ENCODE assay signal across 12 cellular contexts in genomic region chr1:46188295-46189030, GRCh38. TPM values are rescaled to one million over a fixed set of nuclear protein-coding genes. Genes with fewer than 3 reads are reported as not detected.
DNase-seq lines count a peak whose midpoint lies in the region; ATAC-seq and TF ChIP-seq lines count a peak whose summit lies in the region.
"Had no signal": no experiment of that assay in that cellular context is flagged by ENCODE, and none has a peak within 500 bp of the region (broad histone marks: within the 10 kb centered on the region; RNA-seq: fewer than 3 reads in every experiment).

No MANE protein-coding gene starts in this region.

- H3K27me3 Mint-ChIP-seq in activated T-cell treated with anti-CD3 and anti-CD28 coated beads, Interleukin-2, amount 50 U/mL, for 24 hours = no peaks in the 10 kb centered on the region
- no peaks in the 10 kb centered on the region for H3K27me3 Mint-ChIP-seq in activated T-cell treated with anti-CD3 and anti-CD28 coated beads, Interleukin-2, amount 50 U/mL, for 4 hours (ENCODE audit: low read depth)
- H3K27me3 Mint-ChIP-seq: activated B cell treated with CpG ODN at 0.5 μM for 24 hours; activated naive CD8-positive, alpha-beta T cell treated with anti-CD3 and anti-CD28 coated beads, Interleukin-2, amount 50 U/mL, for 24 hours had no signal

- peaks cover 25% of the 10 kb centered on the region for H3K4me1 Mint-ChIP-seq in activated T-cell treated with anti-CD3 and anti-CD28 coated beads, Interleukin-2, amount 50 U/mL, for 24 hours (ENCODE audit: low read depth)
- H3K4me1 Mint-ChIP-seq in activated T-cell treated with anti-CD3 and anti-CD28 coated beads, Interleukin-2, amount 50 U/mL, for 4 hours (ENCODE audit: low read depth) = peaks cover 21% of the 10 kb centered on the region

- TF ChIP-seq EP300 in gastroesophageal sphincter (IDR thresholded peaks at IDR 0.05) = no peak

- no peak for ATAC-seq in activated T-cell treated with anti-CD3 and anti-CD28 coated beads, Interleukin-2, amount 50 U/mL, for 4 hours
- ATAC-seq in gastroesophageal sphincter (no peak), GM21737 (IDR thresholded peaks at IDR 0.05; ENCODE audit: unreplicated experiment) (no peak), GM18873 (IDR thresholded peaks at IDR 0.05; ENCODE audit: low FRiP score, unreplicated experiment) (no peak)
- ATAC-seq: activated naive CD8-positive, alpha-beta T cell treated with anti-CD3 and anti-CD28 coated beads, Interleukin-2, amount 50 U/mL, for 24 hours; CD8-positive, alpha-beta T cell; natural killer cell had no signal

- TF ChIP-seq CTCF in gastroesophageal sphincter (IDR thresholded peaks at IDR 0.05) = no peak

- WGBS in gastroesophageal sphincter (ENCODE audit: low coverage in 1 of 2), 2 donors = 69 to 100% methylated on average over 1 to 3 of the region's 6 CpGs

- H3K27me3 ChIP-seq in gastroesophageal sphincter (no peaks in the 10 kb centered on the region), subcutaneous abdominal adipose tissue (ENCODE audit: control insufficient read depth in 5 of 5, insufficient read depth in 4 of 5, low read length in 5 of 5) (no peaks in the 10 kb centered on the region)

- peaks cover 0 to 16% (median 1%) of the 10 kb centered on the region in 3 donors for H3K4me1 ChIP-seq in gastroesophageal sphincter
- H3K4me1 ChIP-seq in subcutaneous abdominal adipose tissue (ENCODE audit: control insufficient read depth in 5 of 5, insufficient read depth in 5 of 5, low read length in 5 of 5) = peaks cover 0 to 12% (median 4%) of the 10 kb centered on the region in 5 donors

- H3K4me3 ChIP-seq in gastroesophageal sphincter (no peak overlapping the region), subcutaneous abdominal adipose tissue (ENCODE audit: low read depth in 1 of 5, low read length in 5 of 5) (no peak overlapping the region)

- no peak for TF ChIP-seq POLR2A in gastroesophageal sphincter (IDR thresholded peaks at IDR 0.05)

- peak overlapping the region; percentile 57 for H3K27ac Mint-ChIP-seq in activated T-cell treated with anti-CD3 and anti-CD28 coated beads, Interleukin-2, amount 50 U/mL, for 24 hours
- H3K27ac Mint-ChIP-seq: activated B cell treated with CpG ODN at 0.5 μM for 24 hours; CD8-positive, alpha-beta T cell had no signal

- H3K9me3 ChIP-seq in gastroesophageal sphincter = no peaks in the 10 kb centered on the region
- H3K9me3 ChIP-seq in subcutaneous abdominal adipose tissue (ENCODE audit: control insufficient read depth in 5 of 5, low read length in 5 of 5) = no peaks in the 10 kb centered on the region

- H3K9me3 Mint-ChIP-seq in activated T-cell treated with anti-CD3 and anti-CD28 coated beads, Interleukin-2, amount 50 U/mL, for 24 hours = no peaks in the 10 kb centered on the region
- H3K9me3 Mint-ChIP-seq in activated T-cell treated with anti-CD3 and anti-CD28 coated beads, Interleukin-2, amount 50 U/mL, for 4 hours = no peaks in the 10 kb centered on the region
- H3K9me3 Mint-ChIP-seq: activated B cell treated with CpG ODN at 0.5 μM for 24 hours; activated naive CD8-positive, alpha-beta T cell treated with anti-CD3 and anti-CD28 coated beads, Interleukin-2, amount 50 U/mL, for 24 hours; CD8-positive, alpha-beta T cell; natural killer cell had no signal

- peaks cover 58% of the 10 kb centered on the region for H3K36me3 Mint-ChIP-seq in activated T-cell treated with anti-CD3 and anti-CD28 coated beads, Interleukin-2, amount 50 U/mL, for 24 hours (ENCODE audit: low read depth)
- peaks cover 26% of the 10 kb centered on the region for H3K36me3 Mint-ChIP-seq in activated T-cell treated with anti-CD3 and anti-CD28 coated beads, Interleukin-2, amount 50 U/mL, for 4 hours (ENCODE audit: insufficient read depth)
- H3K36me3 Mint-ChIP-seq: natural killer cell had no signal

- H3K9ac ChIP-seq in subcutaneous abdominal adipose tissue (ENCODE audit: low read length in 5 of 5) = peak overlapping the region in 3 of 5 donors; percentile 21 to 45 (median 38)

- no peak overlapping the region for H3K4me3 Mint-ChIP-seq in activated T-cell treated with anti-CD3 and anti-CD28 coated beads, Interleukin-2, amount 50 U/mL, for 24 hours
- H3K4me3 Mint-ChIP-seq in activated T-cell treated with anti-CD3 and anti-CD28 coated beads, Interleukin-2, amount 50 U/mL, for 4 hours = no peak overlapping the region
- H3K4me3 Mint-ChIP-seq: activated B cell treated with CpG ODN at 0.5 μM for 24 hours; activated naive CD8-positive, alpha-beta T cell treated with anti-CD3 and anti-CD28 coated beads, Interleukin-2, amount 50 U/mL, for 24 hours; CD8-positive, alpha-beta T cell; natural killer cell had no signal

- H3K27ac ChIP-seq in gastroesophageal sphincter (peak overlapping the region in 3 of 4 donors; percentile 27 to 47 (median 46)), subcutaneous abdominal adipose tissue (ENCODE audit: low read depth, low read length) (no peak overlapping the region)

- no peak for DNase-seq in activated T-cell treated with anti-CD3 and anti-CD28 coated beads, Interleukin-2, amount 50 U/mL, for 24 hours
- DNase-seq in activated T-cell treated with anti-CD3 and anti-CD28 coated beads, Interleukin-2, amount 50 U/mL, for 4 hours = no peak
- DNase-seq in RPMI7951 (ENCODE audit: low read depth) (peak; percentile 44), ureter (ENCODE audit: low spot score) (no peak)
- DNase-seq: activated B cell treated with CpG ODN at 0.5 μM for 24 hours; activated naive CD8-positive, alpha-beta T cell treated with anti-CD3 and anti-CD28 coated beads, Interleukin-2, amount 50 U/mL, for 24 hours; CD8-positive, alpha-beta T cell; natural killer cell had no signal

- H3K36me3 ChIP-seq in gastroesophageal sphincter (peaks cover 0 to 67% of the 10 kb centered on the region in 2 donors), subcutaneous abdominal adipose tissue (ENCODE audit: control insufficient read depth in 5 of 5, insufficient read depth in 5 of 5, low read length in 5 of 5) (peaks cover 0 to 62% (median 49%) of the 10 kb centered on the region in 5 donors)

RNA-seq across cellular contexts. Expression of gene POMGNT1, which starts 9.8 kb away (rescaled TPM):
- 10 to 100 TPM; 60.5 to 73.5 (median 73.0) TPM for total RNA-seq in activated T-cell treated with anti-CD3 and anti-CD28 coated beads, Interleukin-2, amount 50 U/mL, for 4 hours
- total RNA-seq in RPMI7951 (2014; rRNA removed; shearing (Covaris generic)) = 52.9 and 57.0 TPM in 2 replicates
- 10 to 100 TPM; 31.0 to 50.4 (median 38.2) TPM for total RNA-seq in gastroesophageal sphincter
- 99.6 TPM for total RNA-seq in ureter

RNA-seq across cellular contexts. Expression of gene P3R3URF, which starts 12.2 kb away (rescaled TPM):
- not detected for total RNA-seq in activated T-cell treated with anti-CD3 and anti-CD28 coated beads, Interleukin-2, amount 50 U/mL, for 4 hours
- not detected in 2 replicates for total RNA-seq in RPMI7951 (2014; rRNA removed; shearing (Covaris generic))
- total RNA-seq in gastroesophageal sphincter = not detected
- not detected for total RNA-seq in ureter
- total RNA-seq: activated B cell treated with CpG ODN at 0.5 μM for 24 hours; CD8-positive, alpha-beta T cell; natural killer cell had no signal

RNA-seq across cellular contexts. Expression of gene TSPAN1, which starts 13.6 kb away (rescaled TPM):
- under 1 TPM; 0.23 to 0.37 (median 0.24) TPM for total RNA-seq in activated T-cell treated with anti-CD3 and anti-CD28 coated beads, Interleukin-2, amount 50 U/mL, for 4 hours
- total RNA-seq in RPMI7951 (2014; rRNA removed; shearing (Covaris generic)) = 0.48 TPM in 1 of 2 replicates, not detected in the other
- 10 to 100 TPM in 1 of 4 donors, 1 to 10 TPM in 3; 1.0 to 11.0 (median 1.7) TPM for total RNA-seq in gastroesophageal sphincter
- 144 TPM for total RNA-seq in ureter
- total RNA-seq: activated B cell treated with CpG ODN at 0.5 μM for 24 hours; CD8-positive, alpha-beta T cell; natural killer cell had no signal

RNA-seq across cellular contexts. Expression of gene LURAP1, which starts 14.7 kb away (rescaled TPM):
- not detected for total RNA-seq in activated T-cell treated with anti-CD3 and anti-CD28 coated beads, Interleukin-2, amount 50 U/mL, for 4 hours
- 4.4 and 4.5 TPM in 2 replicates for total RNA-seq in RPMI7951 (2014; rRNA removed; shearing (Covaris generic))
- total RNA-seq in gastroesophageal sphincter (10 to 100 TPM in 2 of 4 donors, 1 to 10 TPM in 2; 6.7 to 16.2 (median 9.9) TPM), ureter (8.5 TPM)
- total RNA-seq: activated B cell treated with CpG ODN at 0.5 μM for 24 hours; CD8-positive, alpha-beta T cell; natural killer cell had no signal

RNA-seq across cellular contexts. Expression of gene PIK3R3, which starts 56.0 kb away (rescaled TPM):
- total RNA-seq in activated T-cell treated with anti-CD3 and anti-CD28 coated beads, Interleukin-2, amount 50 U/mL, for 4 hours = 1 to 10 TPM; 1.3 to 1.7 (median 1.6) TPM
- 10.5 and 10.8 TPM in 2 replicates for total RNA-seq in RPMI7951 (2014; rRNA removed; shearing (Covaris generic))
- total RNA-seq in gastroesophageal sphincter = 10 to 100 TPM; 21.7 to 34.7 (median 28.2) TPM
- total RNA-seq in ureter = 55.8 TPM

Comparison
In these comparisons a context has a peak if more than half of its experiments do, and no peak if none do; other contexts are left out.
1. RNA of gene TSPAN1, which starts 13.6 kb away (total RNA-seq): 144 TPM in ureter (single experiment); 1.0 to 11.0 TPM in gastroesophageal sphincter, 0.48 TPM in RPMI7951 and 0.23 to 0.37 TPM in activated T-cell treated with anti-CD3 and anti-CD28 coated beads, Interleukin-2, amount 50 U/mL, for 4 hours; every median in the first group is over 10 times any median in the second.